Comparison of ENCODE assay signal across 24 cellular contexts in genomic region chr6:46900266-46900665, GRCh38. TPM values are rescaled to one million over a fixed set of nuclear protein-coding genes. Genes with fewer than 3 reads are reported as not detected.
"Had no signal": no experiment of that assay in that cellular context is flagged by ENCODE, and none has a peak within 500 bp of the region (broad histone marks: within the 10 kb centered on the region; RNA-seq: fewer than 3 reads in every experiment).

No MANE protein-coding gene starts in this region.

- H3K36me3 Mint-ChIP-seq: natural killer cell; stimulated activated memory B cell treated with anti-CD40 and anti-IgM and Interleukin-4, amounts not matched to agents 10 μg/mL and 1 μg/mL and 100 μg/mL, for 72 hours had no signal

- ATAC-seq: mucosa of descending colon; natural killer cell; stimulated activated memory B cell treated with anti-CD40 and anti-IgM and Interleukin-4, amounts not matched to agents 10 μg/mL and 1 μg/mL and 100 μg/mL, for 72 hours had no signal

- H3K27ac ChIP-seq: colonic mucosa, testis, tibial nerve had no signal

- H3K4me1 ChIP-seq: colonic mucosa, testis, tibial nerve had no signal

- H3K9me3 Mint-ChIP-seq: natural killer cell; neural crest cell; stimulated activated memory B cell treated with anti-CD40 and anti-IgM and Interleukin-4, amounts not matched to agents 10 μg/mL and 1 μg/mL and 100 μg/mL, for 72 hours; stimulated activated naive CD8-positive, alpha-beta T cell treated with anti-CD3 and anti-CD28 coated beads, Interleukin-15, Interleukin-2, amounts not matched to agents 100 ng/mL and 50 ng/mL, for 24 hours had no signal

- H3K4me3 Mint-ChIP-seq: natural killer cell; neural crest cell; stimulated activated memory B cell treated with anti-CD40 and anti-IgM and Interleukin-4, amounts not matched to agents 10 μg/mL and 1 μg/mL and 100 μg/mL, for 72 hours; stimulated activated naive CD8-positive, alpha-beta T cell treated with anti-CD3 and anti-CD28 coated beads, Interleukin-15, Interleukin-2, amounts not matched to agents 100 ng/mL and 50 ng/mL, for 24 hours had no signal

- FAIRE-seq: endothelial cell of umbilical vein, islet of Langerhans had no signal

- H3K27me3 ChIP-seq: colonic mucosa, testis, tibial nerve had no signal

- DNase-seq: caudate nucleus; colonic mucosa; dermis blood vessel endothelial cell; erythroblast; foreskin melanocyte; head of caudate nucleus; hypothalamus; kidney glomerular epithelial cell; mammary epithelial cell; mucosa of descending colon; natural killer cell; posterior cingulate gyrus; spleen; stimulated activated CD4-positive, alpha-beta T cell treated with anti-CD3 and anti-CD28 coated beads, Interleukin-15, amount 100 ng/mL, for 24 hours; stimulated activated CD4-positive, alpha-beta T cell treated with anti-CD3 and anti-CD28 coated beads, Interleukin-1b, Interleukin-23, amount 100 ng/mL, for 48 hours; stimulated activated CD4-positive, alpha-beta T cell treated with anti-CD3 and anti-CD28 coated beads, Interleukin-4, amount 100 ng/mL, for 24 hours; testis had no signal

- H3K36me3 ChIP-seq: colonic mucosa, tibial nerve had no signal

- H3K4me1 Mint-ChIP-seq: natural killer cell; neural crest cell; stimulated activated memory B cell treated with anti-CD40 and anti-IgM and Interleukin-4, amounts not matched to agents 10 μg/mL and 1 μg/mL and 100 μg/mL, for 72 hours had no signal

- H3K4me3 ChIP-seq: colonic mucosa, mucosa of descending colon, spleen, testis, tibial nerve had no signal

- H3K9me3 ChIP-seq: colonic mucosa, mucosa of descending colon, spleen, testis, tibial nerve had no signal

- H3K27ac Mint-ChIP-seq: natural killer cell; stimulated activated memory B cell treated with anti-CD40 and anti-IgM and Interleukin-4, amounts not matched to agents 10 μg/mL and 1 μg/mL and 100 μg/mL, for 72 hours; stimulated activated naive CD8-positive, alpha-beta T cell treated with anti-CD3 and anti-CD28 coated beads, Interleukin-15, Interleukin-2, amounts not matched to agents 100 ng/mL and 50 ng/mL, for 24 hours had no signal

RNA-seq across cellular contexts. Expression of gene ADGRF5, which starts 21.5 kb away (rescaled TPM):
- total RNA-seq: natural killer cell, osteocyte had no signal
